ENCODE assay signal across 21 cellular contexts in genomic region chr14:98700748-98701147, GRCh38.
"Had no signal": no experiment of that assay in that cellular context is flagged by ENCODE, and none has a peak within 500 bp of the region (broad histone marks: within the 10 kb centered on the region; RNA-seq: fewer than 3 reads in every experiment).

No MANE protein-coding gene starts in this region.

- H3K36me3 Mint-ChIP-seq: stimulated activated naive B cell treated with anti-CD40 and anti-IgM and Interleukin-4, amounts not matched to agents 10 μg/mL and 1 μg/mL and 100 μg/mL, for 72 hours had no signal

- H3K27me3 Mint-ChIP-seq: dendritic cell treated with granulocyte-macrophage colony-stimulating factor and Interleukin-4, amounts not matched to agents 40 ng/mL and 50 ng/mL, for 4 days; effector memory CD8-positive, alpha-beta T cell; naive thymus-derived CD8-positive, alpha-beta T cell; stimulated activated naive B cell treated with anti-CD40 and anti-IgM and Interleukin-4, amounts not matched to agents 10 μg/mL and 1 μg/mL and 100 μg/mL, for 72 hours; stimulated activated naive CD8-positive, alpha-beta T cell treated with anti-CD3 and anti-CD28 coated beads, Interleukin-15, amount 100 ng/mL, for 72 hours had no signal

- DNase-seq: effector memory CD8-positive, alpha-beta T cell; foreskin melanocyte; heart left ventricle; hippocampal formation; left colon; left ventricle myocardium superior; naive thymus-derived CD8-positive, alpha-beta T cell; psoas muscle; sigmoid colon; stimulated activated CD4-positive, alpha-beta T cell treated with anti-CD3 and anti-CD28 coated beads, Interleukin-2, amount 100 ng/mL, for 24 hours; stimulated activated CD4-positive, alpha-beta T cell treated with anti-CD3 and anti-CD28 coated beads, Interleukin-4, amount 100 ng/mL, for 4 hours; stimulated activated naive B cell treated with anti-CD40 and anti-IgM and Interleukin-4, amounts not matched to agents 10 μg/mL and 1 μg/mL and 100 μg/mL, for 72 hours; stimulated activated naive CD8-positive, alpha-beta T cell treated with anti-CD3 and anti-CD28 coated beads, Interleukin-15, amount 100 ng/mL, for 72 hours; testis; upper lobe of right lung had no signal

- H3K4me1 ChIP-seq: heart left ventricle, psoas muscle, sigmoid colon, testis, tibial nerve, upper lobe of right lung, vagina had no signal

- H3K27ac ChIP-seq: heart left ventricle, neutrophil, psoas muscle, sigmoid colon, skin epidermis, testis, tibial nerve, upper lobe of right lung, vagina had no signal

- H3K36me3 ChIP-seq: heart left ventricle, neutrophil, sigmoid colon, tibial nerve, upper lobe of right lung, vagina had no signal

- H3K27ac Mint-ChIP-seq: dendritic cell treated with granulocyte-macrophage colony-stimulating factor and Interleukin-4, amounts not matched to agents 40 ng/mL and 50 ng/mL, for 4 days; stimulated activated naive B cell treated with anti-CD40 and anti-IgM and Interleukin-4, amounts not matched to agents 10 μg/mL and 1 μg/mL and 100 μg/mL, for 72 hours had no signal

- ATAC-seq: effector memory CD8-positive, alpha-beta T cell; heart left ventricle; left colon; left ventricle myocardium superior; naive thymus-derived CD8-positive, alpha-beta T cell; psoas muscle; stimulated activated naive B cell treated with anti-CD40 and anti-IgM and Interleukin-4, amounts not matched to agents 10 μg/mL and 1 μg/mL and 100 μg/mL, for 72 hours; stimulated activated naive CD8-positive, alpha-beta T cell treated with anti-CD3 and anti-CD28 coated beads, Interleukin-15, amount 100 ng/mL, for 72 hours; upper lobe of right lung had no signal

- H3K4me1 Mint-ChIP-seq: stimulated activated naive B cell treated with anti-CD40 and anti-IgM and Interleukin-4, amounts not matched to agents 10 μg/mL and 1 μg/mL and 100 μg/mL, for 72 hours had no signal

- H3K4me3 ChIP-seq: heart left ventricle, lung, psoas muscle, sigmoid colon, skin epidermis, testis, tibial nerve, upper lobe of right lung, vagina had no signal

- H3K9me3 ChIP-seq: heart left ventricle, neutrophil, psoas muscle, sigmoid colon, testis, upper lobe of right lung, vagina had no signal

- H3K27me3 ChIP-seq: neutrophil, testis, tibial nerve, upper lobe of right lung, vagina had no signal

- H3K4me3 Mint-ChIP-seq: dendritic cell treated with granulocyte-macrophage colony-stimulating factor and Interleukin-4, amounts not matched to agents 40 ng/mL and 50 ng/mL, for 4 days; effector memory CD8-positive, alpha-beta T cell; naive thymus-derived CD8-positive, alpha-beta T cell; stimulated activated naive B cell treated with anti-CD40 and anti-IgM and Interleukin-4, amounts not matched to agents 10 μg/mL and 1 μg/mL and 100 μg/mL, for 72 hours; stimulated activated naive CD8-positive, alpha-beta T cell treated with anti-CD3 and anti-CD28 coated beads, Interleukin-15, amount 100 ng/mL, for 72 hours had no signal
